ENCODE assay signal across 18 cellular contexts in genomic region chr2:33038230-33038629, GRCh38.
"Had no signal": no experiment of that assay in that cellular context is flagged by ENCODE, and none has a peak within 500 bp of the region (broad histone marks: within the 10 kb centered on the region; RNA-seq: fewer than 3 reads in every experiment).

No MANE protein-coding gene starts in this region.

- DNase-seq: activated CD4-positive, alpha-beta memory T cell treated with anti-CD3 and anti-CD28 coated beads, Interleukin-2, amount 10 ng/mL, durations not matched to agents 7 days and 5 days; activated CD4-positive, alpha-beta T cell treated with anti-CD3 and anti-CD28 coated beads, Interleukin-2, amount 10 ng/mL, durations not matched to agents 24 days and 14 days; activated effector memory CD4-positive, alpha-beta T cell treated with anti-CD3 and anti-CD28 coated beads, Interleukin-2, amount 50 U/mL, for 16 hours; activated naive CD4-positive, alpha-beta T cell treated with anti-CD3 and anti-CD28 coated beads, Interleukin-2, amount 10 ng/mL, durations not matched to agents 7 days and 5 days; cortex of kidney; endodermal cell; erythroblast; foreskin melanocyte; hippocampal formation; left ventricle myocardium superior; stimulated activated CD4-positive, alpha-beta T cell treated with anti-CD3 and anti-CD28 coated beads, Interleukin-2, amount 100 ng/mL, for 24 hours; stimulated activated naive CD8-positive, alpha-beta T cell treated with anti-CD3 and anti-CD28 coated beads, Interleukin-15, amount 100 ng/mL, for 72 hours had no signal

- H3K79me2 ChIP-seq: parathyroid adenoma had no signal

- H2AFZ ChIP-seq: parathyroid adenoma had no signal

- H3K27ac ChIP-seq: cardiac muscle cell, parathyroid adenoma, suprapubic skin had no signal

- H3K9me3 ChIP-seq: right lobe of liver had no signal

- H3K27me3 ChIP-seq: cardiac muscle cell, right lobe of liver, suprapubic skin had no signal

- H3K36me3 ChIP-seq: cardiac muscle cell, right lobe of liver, suprapubic skin had no signal

- ATAC-seq: left ventricle myocardium superior; stimulated activated effector memory CD8-positive, alpha-beta T cell treated with anti-CD3 and anti-CD28 coated beads, Interleukin-12 subunit alpha, Interleukin-12 subunit beta, amount 100 ng/mL, for 72 hours; stimulated activated naive CD8-positive, alpha-beta T cell treated with anti-CD3 and anti-CD28 coated beads, Interleukin-15, amount 100 ng/mL, for 72 hours had no signal

- H3K9ac ChIP-seq: parathyroid adenoma had no signal

- H3K4me1 ChIP-seq: parathyroid adenoma had no signal

- H3K4me3 ChIP-seq: cardiac muscle cell, right lobe of liver, skin epidermis, suprapubic skin had no signal
